In genomic region chr5:140175367-140176027, GRCh38 we compare ENCODE assay signal across 8 cellular contexts. TPM values are rescaled to one million over a fixed set of nuclear protein-coding genes. Genes with fewer than 3 reads are reported as not detected.
DNase-seq lines count a peak whose midpoint lies in the region; ATAC-seq and TF ChIP-seq lines count a peak whose summit lies in the region.

No MANE protein-coding gene starts in this region.

- no peaks in the 10 kb centered on the region for H3K27me3 ChIP-seq in BE2C
- H3K27me3 ChIP-seq in mucosa of stomach (ENCODE audit: control insufficient read depth, insufficient read depth, low read length): no peaks in the 10 kb centered on the region

- peak; percentile 53 for TF ChIP-seq POLR2A in erythroblast (IDR thresholded peaks at IDR 0.05; ENCODE audit: low read length)

- peak overlapping the region; percentile 99 for H3K9ac ChIP-seq in mucosa of stomach (ENCODE audit: low read length)

- H3K4me3 ChIP-seq in BE2C (ENCODE audit: low read depth, low read length): peak overlapping the region; percentile 81
- peak overlapping the region; percentile 83 for H3K4me3 ChIP-seq in mucosa of stomach (ENCODE audit: low read length)

- no peaks in the 10 kb centered on the region for H3K4me1 ChIP-seq in BE2C
- H3K4me1 ChIP-seq in mucosa of stomach (ENCODE audit: control insufficient read depth, insufficient read depth, low read length): peaks cover 35% of the 10 kb centered on the region

- ATAC-seq in HG03342 (IDR thresholded peaks at IDR 0.05; ENCODE audit: unreplicated experiment): peak; percentile 54

- H3K9me3 ChIP-seq in BE2C: no peaks in the 10 kb centered on the region
- H3K9me3 ChIP-seq in mucosa of stomach (ENCODE audit: control insufficient read depth, low read length): no peaks in the 10 kb centered on the region

- DNase-seq in BE2C: peak; percentile 79
- DNase-seq in GM19238 (ENCODE audit: insufficient read length, low spot score): peak; percentile 58
- peak; percentile 76 for DNase-seq in NOMO-1 treated with dmso at 0.1 percent for 144 hours (lab: John Stamatoyannopoulos, UW; ENCODE audit: unreplicated experiment)
- peak; percentile 64 for DNase-seq in activated T-cell treated with anti-CD3 and anti-CD28 coated beads for 48 hours (ENCODE audit: low read depth)
- peak; percentile 77 to 86 for DNase-seq in erythroblast (lab: John Stamatoyannopoulos, UW)
- DNase-seq in stimulated activated CD8-positive, alpha-beta memory T cell treated with anti-CD3 and anti-CD28 coated beads, Interleukin-7, amount 100 ng/mL, for 24 hours (ENCODE audit: low read depth): peak; percentile 34

- TF ChIP-seq CTCF in BE2C (IDR thresholded peaks at IDR 0.05; ENCODE audit: low read depth, low read length): no peak; the same call in 1 of the 2 replicates

- H3K36me3 ChIP-seq in BE2C: no peaks in the 10 kb centered on the region
- no peaks in the 10 kb centered on the region for H3K36me3 ChIP-seq in mucosa of stomach (ENCODE audit: control insufficient read depth, insufficient read depth, low read length)

RNA-seq across cellular contexts. Expression of gene CYSTM1, which starts 0.5 kb away (rescaled TPM):
- polyA plus RNA-seq in BE2C (2012; ENCODE audit: insufficient read depth, insufficient read length, low read depth): 72.8 TPM

RNA-seq across cellular contexts. Expression of gene IGIP, which starts 49.8 kb away (rescaled TPM):
- 4.0 TPM for polyA plus RNA-seq in BE2C (2012; ENCODE audit: insufficient read depth, insufficient read length, low read depth)

Comparison
In these comparisons a context has a peak if more than half of its experiments do, and no peak if none do; other contexts are left out.
1. Peak in every context shown above with its lines: DNase-seq, ATAC-seq and H3K4me3 ChIP-seq.